Comparison of ENCODE assay signal across 27 cellular contexts in genomic region chr5:76271836-76272235, GRCh38.
DNase-seq lines count a peak whose midpoint lies in the region; ATAC-seq and TF ChIP-seq lines count a peak whose summit lies in the region.
"Had no signal": no experiment of that assay in that cellular context is flagged by ENCODE, and none has a peak within 500 bp of the region (broad histone marks: within the 10 kb centered on the region; RNA-seq: fewer than 3 reads in every experiment).

No MANE protein-coding gene starts in this region.

- no peak overlapping the region; the same call in 1 of the 2 replicates for H3K27ac Mint-ChIP-seq in GM23338

- DNase-seq in A673 (ENCODE audit: low spot score) (peak; percentile 7), GM23338 (ENCODE audit: low spot score) (no peak), astrocyte of the hippocampus (ENCODE audit: low read depth, low spot score) (peak; percentile 31), renal cortical epithelial cell (ENCODE audit: low read depth) (peak; percentile 77), NCI-H2227 (lab: John Stamatoyannopoulos, UW; ENCODE audit: unreplicated experiment) (no peak), SIG-M5 (lab: John Stamatoyannopoulos, UW) (no peak), Ammon's horn (ENCODE audit: low spot score) (no peak), cerebellar nuclear complex (lab: John Stamatoyannopoulos, UW) (no peak)
- DNase-seq: ACHN, Calu3, DND-41, GF-D8, Kasumi-1, MV-4-11, NCI-H1105, NCI-H146, NCI-H1930, NCI-H2107, NCI-H446 treated with DMSO at 0.1 percent for 48 hours, NCI-H526, NCI-H82, Right ventricle myocardium superior had no signal

- peak overlapping the region; percentile 45; the same call in 1 of the 2 replicates for H2AFZ ChIP-seq in GM23338
- H2AFZ ChIP-seq: PC-9 had no signal

- no peak overlapping the region for H3K4me3 Mint-ChIP-seq in GM23338

- H4K20me1 ChIP-seq in GM23338 (replicated peaks; ENCODE audit: insufficient read depth): no peaks in the 10 kb centered on the region

- BruUV-seq in A673 (replicated peaks; lab: Mats Ljungman, UMichigan): no TSS peak

- no peak overlapping the region for H3K27ac ChIP-seq in A673 (ENCODE audit: low read depth, low read length, poor library complexity, severe bottlenecking)
- H3K27ac ChIP-seq in GM23338 (ENCODE audit: low read depth): no peak overlapping the region
- H3K27ac ChIP-seq: 22Rv1, PC-9 had no signal

- no peak overlapping the region for H3K4me3 ChIP-seq in A673 (ENCODE audit: low read depth, low read length, poor library complexity, severe bottlenecking)
- H3K4me3 ChIP-seq in GM23338: no peak overlapping the region
- H3K4me3 ChIP-seq: K562, PC-9 had no signal

- H3K9me2 ChIP-seq in GM23338 (ENCODE audit: insufficient read depth): no peaks in the 10 kb centered on the region

- no peaks in the 10 kb centered on the region for H3K36me3 ChIP-seq in A673 (ENCODE audit: insufficient read depth, low read length, poor library complexity, severe bottlenecking)
- H3K36me3 ChIP-seq in GM23338 (ENCODE audit: insufficient read depth): no peaks in the 10 kb centered on the region

- no peaks in the 10 kb centered on the region for H3K9me3 ChIP-seq in A673 (ENCODE audit: low read depth, low read length, poor library complexity, severe bottlenecking)

- H3K4me1 Mint-ChIP-seq in GM23338: peaks cover 20% of the 10 kb centered on the region

- H3K36me3 Mint-ChIP-seq in GM23338 (ENCODE audit: low read depth): no peaks in the 10 kb centered on the region

- POLR2A ChIA-PET in A673 (lab: Charles Lee; ENCODE audit: low non-redundant PET): no interaction called here

- H3K27me3 ChIP-seq in A673 (replicated peaks; ENCODE audit: insufficient read depth, low read depth, low read length, poor library complexity): no peaks in the 10 kb centered on the region
- H3K27me3 ChIP-seq in GM23338 (ENCODE audit: insufficient read depth): no peaks in the 10 kb centered on the region

- H3K4me1 ChIP-seq in A673 (ENCODE audit: insufficient read depth, low read length, poor library complexity, severe bottlenecking) (peaks cover 20% of the 10 kb centered on the region), GM23338 (ENCODE audit: insufficient read depth) (no peaks in the 10 kb centered on the region; the same call in 1 of the 2 replicates)

- no peaks in the 10 kb centered on the region for H3F3A ChIP-seq in GM23338 (replicated peaks; ENCODE audit: low read depth)

- TF ChIP-seq CTCF in A673 (conservative IDR thresholded peaks at IDR 0.05; ENCODE audit: low read depth, low read length) (no peak), GM23338 (conservative IDR thresholded peaks at IDR 0.05; ENCODE audit: low read depth in 2 of 2) (0 out of 4 replicates have a peak, but pooled peaks of 1 of the 2 experiments have one; percentile 5)

- CTCF ChIA-PET in A673 (lab: Charles Lee): no interaction called here

- intact Hi-C loops in A673 (cut with micrococcal nuclease; ENCODE audit: unreplicated experiment): no loop called here

- peak; percentile 29; the same call in 1 of the 3 replicates for ATAC-seq in GM23338
- ATAC-seq: HCT116, HepG2, K562 had no signal

- H3K4me2 ChIP-seq in GM23338: no peak overlapping the region
- H3K4me2 ChIP-seq: PC-9 had no signal

- H3K27me3 Mint-ChIP-seq in GM23338 (ENCODE audit: insufficient read depth, low read depth, poor library complexity): peaks cover 3% of the 10 kb centered on the region

- no peaks in the 10 kb centered on the region for H3K9me3 Mint-ChIP-seq in GM23338

- no peaks in the 10 kb centered on the region for H3K79me2 ChIP-seq in GM23338 (replicated peaks; ENCODE audit: insufficient read depth)

TF ChIP-seq in GM23338, 12 proteins besides CTCF, POLR2A, EP300 and RAD21:
- TF ChIP-seq EZH2phosphoT487 (IDR thresholded peaks at IDR 0.05; ENCODE audit: unreplicated experiment): no peak
- TF ChIP-seq, protein P1, sequence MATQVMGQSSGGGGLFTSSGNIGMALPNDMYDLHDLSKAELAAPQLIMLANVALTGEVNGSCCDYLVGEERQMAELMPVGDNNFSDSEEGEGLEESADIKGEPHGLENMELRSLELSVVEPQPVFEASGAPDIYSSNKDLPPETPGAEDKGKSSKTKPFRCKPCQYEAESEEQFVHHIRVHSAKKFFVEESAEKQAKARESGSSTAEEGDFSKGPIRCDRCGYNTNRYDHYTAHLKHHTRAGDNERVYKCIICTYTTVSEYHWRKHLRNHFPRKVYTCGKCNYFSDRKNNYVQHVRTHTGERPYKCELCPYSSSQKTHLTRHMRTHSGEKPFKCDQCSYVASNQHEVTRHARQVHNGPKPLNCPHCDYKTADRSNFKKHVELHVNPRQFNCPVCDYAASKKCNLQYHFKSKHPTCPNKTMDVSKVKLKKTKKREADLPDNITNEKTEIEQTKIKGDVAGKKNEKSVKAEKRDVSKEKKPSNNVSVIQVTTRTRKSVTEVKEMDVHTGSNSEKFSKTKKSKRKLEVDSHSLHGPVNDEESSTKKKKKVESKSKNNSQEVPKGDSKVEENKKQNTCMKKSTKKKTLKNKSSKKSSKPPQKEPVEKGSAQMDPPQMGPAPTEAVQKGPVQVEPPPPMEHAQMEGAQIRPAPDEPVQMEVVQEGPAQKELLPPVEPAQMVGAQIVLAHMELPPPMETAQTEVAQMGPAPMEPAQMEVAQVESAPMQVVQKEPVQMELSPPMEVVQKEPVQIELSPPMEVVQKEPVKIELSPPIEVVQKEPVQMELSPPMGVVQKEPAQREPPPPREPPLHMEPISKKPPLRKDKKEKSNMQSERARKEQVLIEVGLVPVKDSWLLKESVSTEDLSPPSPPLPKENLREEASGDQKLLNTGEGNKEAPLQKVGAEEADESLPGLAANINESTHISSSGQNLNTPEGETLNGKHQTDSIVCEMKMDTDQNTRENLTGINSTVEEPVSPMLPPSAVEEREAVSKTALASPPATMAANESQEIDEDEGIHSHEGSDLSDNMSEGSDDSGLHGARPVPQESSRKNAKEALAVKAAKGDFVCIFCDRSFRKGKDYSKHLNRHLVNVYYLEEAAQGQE (IDR thresholded peaks at IDR 0.05; ENCODE audit: unreplicated experiment): no peak
- TF ChIP-seq NANOG (IDR thresholded peaks at IDR 0.05; ENCODE audit: borderline replicate concordance): no peak

Comparison
In these comparisons a context has a peak if more than half of its experiments do, and no peak if none do; other contexts are left out.
1. DNase-seq: peak in A673 (single experiment), astrocyte of the hippocampus (single experiment) and renal cortical epithelial cell (single experiment); none in GM23338 (single experiment), NCI-H2227 (single experiment), SIG-M5 (single experiment), Ammon's horn (single experiment) and cerebellar nuclear complex (0 of 2).